In the genomic region with DNA sequence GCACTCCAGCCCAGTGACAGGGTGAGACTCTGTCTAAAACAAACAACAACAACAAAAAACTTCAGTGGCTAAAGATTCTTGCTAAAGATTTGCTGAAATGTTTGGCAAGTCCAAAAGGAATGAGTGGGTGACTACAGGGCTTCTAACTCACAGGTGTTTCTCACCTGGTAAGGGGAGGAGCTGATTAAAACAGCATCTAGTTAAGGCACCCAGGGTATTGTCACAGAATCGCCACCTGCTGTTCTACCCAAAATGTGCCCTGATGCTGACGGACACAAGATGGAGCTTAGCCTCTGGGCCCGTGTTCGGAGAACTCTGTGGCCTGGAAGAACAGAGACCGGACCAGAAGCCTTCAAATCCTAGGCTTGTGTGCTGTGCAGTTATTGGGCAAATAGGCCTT, we compare ENCODE assay signal across 17 cellular contexts.
A peak's percentile ranks its signal among the peaks of the same experiment; 100 is the strongest.
DNase-seq lines count a peak whose midpoint lies in the region; ATAC-seq and TF ChIP-seq lines count a peak whose summit lies in the region.
"Had no signal": no experiment of that assay in that cellular context is flagged by ENCODE, and none has a peak within 500 bp of the region (broad histone marks: within the 10 kb centered on the region; RNA-seq: fewer than 3 reads in every experiment).

No MANE protein-coding gene starts in this region.

- no peak for ATAC-seq in SK-N-SH treated with all-trans-retinoic acid at 6 μM for 48 hours
- ATAC-seq in effector memory CD8-positive, alpha-beta T cell (replicated peaks) = no peak

- no peak overlapping the region for H3K4me3 Mint-ChIP-seq in effector memory CD8-positive, alpha-beta T cell
- H3K4me3 Mint-ChIP-seq: B cell; CD4-positive, alpha-beta T cell; HFFc6 had no signal

- H3K36me3 ChIP-seq in SK-N-SH (replicated peaks in 1 of 2; ENCODE audit: control insufficient read depth in 1 of 2, insufficient read depth in 2 of 2, low read length in 1 of 2) (peaks cover 21 to 33% of the 10 kb centered on the region in 2 experiments), A673 (ENCODE audit: insufficient read depth, low read length, poor library complexity, severe bottlenecking) (no peaks in the 10 kb centered on the region)

- TF ChIP-seq EP300 in SK-N-SH (IDR thresholded peaks at IDR 0.05; ENCODE audit: borderline replicate concordance in 1 of 2, low read depth in 1 of 2, low read length in 1 of 2) = no peak

- no peak overlapping the region for H2AFZ ChIP-seq in SK-N-SH (ENCODE audit: low read depth)
- H2AFZ ChIP-seq: GM23248 had no signal

- H3K27ac Mint-ChIP-seq in effector memory CD8-positive, alpha-beta T cell = peak overlapping the region; percentile 28 to 76
- H3K27ac Mint-ChIP-seq: B cell; CD4-positive, alpha-beta T cell; HFFc6 had no signal

- H3K9me3 Mint-ChIP-seq in effector memory CD8-positive, alpha-beta T cell = peaks cover 3 to 4% of the 10 kb centered on the region in 2 donors

- no peak for TF ChIP-seq CTCF in SK-N-SH (IDR thresholded peaks at IDR 0.05)
- no peak for TF ChIP-seq CTCF in A673 (conservative IDR thresholded peaks at IDR 0.05; ENCODE audit: low read depth, low read length)

- CTCF ChIA-PET in SK-N-SH (lab: Yijun Ruan, JAX) = interaction anchor here (0.9 to 1.9 kb wide), 4 partner anchors 12 to 211 kb away, joined by 3 to 8 read pairs (median 3); no protein-coding TSS in a partner anchor
- CTCF ChIA-PET in A673 (lab: Charles Lee) = no interaction called here

- no peak overlapping the region for H3K9ac ChIP-seq in SK-N-SH
- H3K9ac ChIP-seq: GM23248 had no signal

- H3K4me3 ChIP-seq in SK-N-SH (ENCODE audit: low read depth in 2 of 2, low read length in 1 of 2) = no peak overlapping the region
- H3K4me3 ChIP-seq in A673 (ENCODE audit: low read depth, low read length, poor library complexity, severe bottlenecking) = no peak overlapping the region
- H3K4me3 ChIP-seq: GM23248 had no signal

- H3K9me3 ChIP-seq in SK-N-SH = no peaks in the 10 kb centered on the region
- no peaks in the 10 kb centered on the region for H3K9me3 ChIP-seq in A673 (ENCODE audit: low read depth, low read length, poor library complexity, severe bottlenecking)

- no peak for TF ChIP-seq RAD21 in SK-N-SH (IDR thresholded peaks at IDR 0.05; ENCODE audit: low read length)

- H4K20me1 ChIP-seq in SK-N-SH (ENCODE audit: insufficient read depth) = no peaks in the 10 kb centered on the region

- no peak overlapping the region for H3K4me2 ChIP-seq in SK-N-SH

- no TSS peak for BruUV-seq in A673 (replicated peaks; lab: Mats Ljungman, UMichigan)

- H3K36me3 Mint-ChIP-seq in effector memory CD8-positive, alpha-beta T cell (ENCODE audit: insufficient read depth) = peaks cover 19% of the 10 kb centered on the region

- POLR2A ChIA-PET in SK-N-SH (lab: Yijun Ruan, JAX) (no interaction called here), A673 (lab: Charles Lee; ENCODE audit: low non-redundant PET) (no interaction called here)

- DNase-seq in SK-N-SH (peak; percentile 20), islet precursor cell (peak; percentile 23), epidermal melanocyte (ENCODE audit: insufficient read length, low spot score) (no peak), A673 (ENCODE audit: low spot score) (no peak), activated gamma-delta T cell treated with Interleukin-2 at 50 U/mL for 16 hours (no peak)
- no peak for DNase-seq in effector memory CD8-positive, alpha-beta T cell
- DNase-seq: C1 segment of cervical spinal cord; CD4-positive, alpha-beta T cell; DND-41; GDM1; GM23248; HCEC 1CT; HFFc6; IMR-90; KBM-7 had no signal

- 97% methylated on average over 5 of the region's 5 CpGs for WGBS in SK-N-SH (ENCODE audit: low lambda C conversion rate)

- peaks cover 5 to 11% of the 10 kb centered on the region in 2 donors for H3K4me1 Mint-ChIP-seq in effector memory CD8-positive, alpha-beta T cell (ENCODE audit: low read depth in 2 of 2)

- no peaks in the 10 kb centered on the region for H3K27me3 Mint-ChIP-seq in effector memory CD8-positive, alpha-beta T cell
- H3K27me3 Mint-ChIP-seq: B cell; CD4-positive, alpha-beta T cell had no signal

- no peaks in the 10 kb centered on the region for H3K27me3 ChIP-seq in SK-N-SH (ENCODE audit: insufficient read depth)
- no peaks in the 10 kb centered on the region for H3K27me3 ChIP-seq in A673 (replicated peaks; ENCODE audit: insufficient read depth, low read depth, low read length, poor library complexity)

- H3K79me2 ChIP-seq in SK-N-SH (ENCODE audit: insufficient read depth) = no peaks in the 10 kb centered on the region

- intact Hi-C loops in A673 (cut with micrococcal nuclease; ENCODE audit: unreplicated experiment) = no loop called here

- H3K27ac ChIP-seq in SK-N-SH (ENCODE audit: low read depth in 2 of 2, low read length in 1 of 2) (peak overlapping the region in 1 of 2 experiments; percentile 11; a peak in 1 of 4 replicates), A673 (ENCODE audit: low read depth, low read length, poor library complexity, severe bottlenecking) (no peak overlapping the region)
- H3K27ac ChIP-seq: GM23248 had no signal

- no peaks in the 10 kb centered on the region for H3K9me2 ChIP-seq in SK-N-SH

- H3F3A ChIP-seq in SK-N-SH (replicated peaks; ENCODE audit: insufficient read depth) = peaks cover 5% of the 10 kb centered on the region

- H3K4me1 ChIP-seq in SK-N-SH (ENCODE audit: control insufficient read depth in 1 of 2, insufficient read depth in 2 of 2, low read depth in 1 of 2, low read length in 1 of 2) = peaks cover 0 to 14% of the 10 kb centered on the region in 2 experiments; a peak in 1 of 4 replicates
- H3K4me1 ChIP-seq in A673 (ENCODE audit: insufficient read depth, low read length, poor library complexity, severe bottlenecking) = no peaks in the 10 kb centered on the region

TF ChIP-seq in SK-N-SH, 30 proteins besides CTCF, POLR2A, EP300 and RAD21:
- no peak for TF ChIP-seq CHD2 (IDR thresholded peaks at IDR 0.05; ENCODE audit: low read length, partially characterized antibody)
- no peak for TF ChIP-seq TEAD4 (IDR thresholded peaks at IDR 0.05; ENCODE audit: borderline replicate concordance, insufficient read depth)
- TF ChIP-seq POLR2AphosphoS5 (IDR thresholded peaks at IDR 0.05; ENCODE audit: low read depth, low read length) = no peak
- TF ChIP-seq FOSL2 (IDR thresholded peaks at IDR 0.05; ENCODE audit: borderline replicate concordance, low read depth) = no peak
- TF ChIP-seq MEF2A (IDR thresholded peaks at IDR 0.05; ENCODE audit: borderline replicate concordance, low read depth) = no peak
- TF ChIP-seq FOXJ3 (CRISPR knock-in tag; IDR thresholded peaks at IDR 0.05) = no peak
- TF ChIP-seq, protein P1, sequence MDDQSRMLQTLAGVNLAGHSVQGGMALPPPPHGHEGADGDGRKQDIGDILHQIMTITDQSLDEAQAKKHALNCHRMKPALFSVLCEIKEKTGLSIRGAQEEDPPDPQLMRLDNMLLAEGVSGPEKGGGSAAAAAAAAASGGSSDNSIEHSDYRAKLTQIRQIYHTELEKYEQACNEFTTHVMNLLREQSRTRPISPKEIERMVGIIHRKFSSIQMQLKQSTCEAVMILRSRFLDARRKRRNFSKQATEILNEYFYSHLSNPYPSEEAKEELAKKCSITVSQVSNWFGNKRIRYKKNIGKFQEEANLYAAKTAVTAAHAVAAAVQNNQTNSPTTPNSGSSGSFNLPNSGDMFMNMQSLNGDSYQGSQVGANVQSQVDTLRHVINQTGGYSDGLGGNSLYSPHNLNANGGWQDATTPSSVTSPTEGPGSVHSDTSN (IDR thresholded peaks at IDR 0.05) = no peak
- TF ChIP-seq RXRA (IDR thresholded peaks at IDR 0.05; ENCODE audit: borderline replicate concordance, low read depth) = no peak
- TF ChIP-seq SIN3A (IDR thresholded peaks at IDR 0.05; ENCODE audit: borderline replicate concordance, low read depth, low read length) = no peak
- TF ChIP-seq JUND (IDR thresholded peaks at IDR 0.05) = no peak
- TF ChIP-seq YY1 (IDR thresholded peaks at IDR 0.05; ENCODE audit: low read depth) = no peak

TF ChIP-seq in SK-N-SH treated with all-trans-retinoic acid at 6 μM for 48 hours, 23 proteins besides CTCF, POLR2A, EP300 and RAD21:
- TF ChIP-seq RARB (CRISPR knock-in tag; IDR thresholded peaks at IDR 0.05) (no peak), ZC3H10 (CRISPR knock-in tag; IDR thresholded peaks at IDR 0.05) (no peak), ZFP3 (CRISPR knock-in tag; IDR thresholded peaks at IDR 0.05) (no peak), OSR1 (CRISPR knock-in tag; IDR thresholded peaks at IDR 0.05) (no peak), ISL1 (CRISPR knock-in tag; IDR thresholded peaks at IDR 0.05) (no peak), ZFP30 (CRISPR knock-in tag; IDR thresholded peaks at IDR 0.05) (no peak), TCF4 (CRISPR knock-in tag; IDR thresholded peaks at IDR 0.05; ENCODE audit: borderline replicate concordance) (no peak)
- TF ChIP-seq, protein P2, sequence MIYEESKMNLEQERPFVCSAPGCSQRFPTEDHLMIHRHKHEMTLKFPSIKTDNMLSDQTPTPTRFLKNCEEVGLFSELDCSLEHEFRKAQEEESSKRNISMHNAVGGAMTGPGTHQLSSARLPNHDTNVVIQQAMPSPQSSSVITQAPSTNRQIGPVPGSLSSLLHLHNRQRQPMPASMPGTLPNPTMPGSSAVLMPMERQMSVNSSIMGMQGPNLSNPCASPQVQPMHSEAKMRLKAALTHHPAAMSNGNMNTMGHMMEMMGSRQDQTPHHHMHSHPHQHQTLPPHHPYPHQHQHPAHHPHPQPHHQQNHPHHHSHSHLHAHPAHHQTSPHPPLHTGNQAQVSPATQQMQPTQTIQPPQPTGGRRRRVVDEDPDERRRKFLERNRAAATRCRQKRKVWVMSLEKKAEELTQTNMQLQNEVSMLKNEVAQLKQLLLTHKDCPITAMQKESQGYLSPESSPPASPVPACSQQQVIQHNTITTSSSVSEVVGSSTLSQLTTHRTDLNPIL (CRISPR knock-in tag; IDR thresholded peaks at IDR 0.05; ENCODE audit: low read depth) = no peak
- TF ChIP-seq, protein P3, sequence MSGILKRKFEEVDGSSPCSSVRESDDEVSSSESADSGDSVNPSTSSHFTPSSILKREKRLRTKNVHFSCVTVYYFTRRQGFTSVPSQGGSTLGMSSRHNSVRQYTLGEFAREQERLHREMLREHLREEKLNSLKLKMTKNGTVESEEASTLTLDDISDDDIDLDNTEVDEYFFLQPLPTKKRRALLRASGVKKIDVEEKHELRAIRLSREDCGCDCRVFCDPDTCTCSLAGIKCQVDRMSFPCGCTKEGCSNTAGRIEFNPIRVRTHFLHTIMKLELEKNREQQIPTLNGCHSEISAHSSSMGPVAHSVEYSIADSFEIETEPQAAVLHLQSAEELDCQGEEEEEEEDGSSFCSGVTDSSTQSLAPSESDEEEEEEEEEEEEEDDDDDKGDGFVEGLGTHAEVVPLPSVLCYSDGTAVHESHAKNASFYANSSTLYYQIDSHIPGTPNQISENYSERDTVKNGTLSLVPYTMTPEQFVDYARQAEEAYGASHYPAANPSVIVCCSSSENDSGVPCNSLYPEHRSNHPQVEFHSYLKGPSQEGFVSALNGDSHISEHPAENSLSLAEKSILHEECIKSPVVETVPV (CRISPR knock-in tag; IDR thresholded peaks at IDR 0.05) = no peak
TF ChIP-seq in SK-N-SH treated with all-trans-retinoic acid at 6 μM for 48 hours: peak in this region for 0.

Comparison
In these comparisons a context has a peak if more than half of its experiments do, and no peak if none do; other contexts are left out.
1. DNase-seq: peak in SK-N-SH (single experiment) and islet precursor cell (single experiment); none in effector memory CD8-positive, alpha-beta T cell (0 of 3), epidermal melanocyte (single experiment), A673 (single experiment) and activated gamma-delta T cell treated with Interleukin-2 at 50 U/mL for 16 hours (single experiment).